25 cellular contexts compared by ENCODE assay signal in genomic region chr4:39996811-39997210, GRCh38.
"Had no signal": no experiment of that assay in that cellular context is flagged by ENCODE, and none has a peak within 500 bp of the region (broad histone marks: within the 10 kb centered on the region; RNA-seq: fewer than 3 reads in every experiment).

No MANE protein-coding gene starts in this region.

- H3K4me3 Mint-ChIP-seq: dendritic cell treated with granulocyte-macrophage colony-stimulating factor and Interleukin-4, amounts not matched to agents 40 ng/mL and 50 ng/mL, for 4 days; effector memory CD8-positive, alpha-beta T cell; endodermal cell had no signal

- H2AFZ ChIP-seq: hepatocyte had no signal

- H3K4me3 ChIP-seq: coronary artery, dorsolateral prefrontal cortex, esophagus muscularis mucosa, esophagus squamous epithelium, gastrocnemius medialis, gastroesophageal sphincter, heart left ventricle, heart right ventricle, hepatocyte had no signal

- H3K27ac ChIP-seq: coronary artery, dorsolateral prefrontal cortex, epithelial cell of prostate, esophagus muscularis mucosa, esophagus squamous epithelium, foreskin keratinocyte, gastrocnemius medialis, gastroesophageal sphincter, heart left ventricle, heart right ventricle, hepatocyte had no signal

- ATAC-seq: effector memory CD8-positive, alpha-beta T cell; esophagus mucosa; foreskin keratinocyte; gastrocnemius medialis; gastroesophageal sphincter; heart left ventricle; heart right ventricle had no signal

- DNase-seq: cortex of kidney; dermis blood vessel endothelial cell; dorsolateral prefrontal cortex; effector CD4-positive, alpha-beta T cell; effector CD8-positive, alpha-beta T cell; effector memory CD4-positive, alpha-beta T cell; effector memory CD8-positive, alpha-beta T cell; endodermal cell; esophagus squamous epithelium; foreskin fibroblast; foreskin keratinocyte; foreskin melanocyte; gastrocnemius medialis; glutamatergic neuron; head of caudate nucleus; heart left ventricle; heart right ventricle; hippocampal formation had no signal

- H3K79me2 ChIP-seq: hepatocyte had no signal

- H3K4me2 ChIP-seq: hepatocyte had no signal

- H3K9me3 ChIP-seq: esophagus muscularis mucosa, esophagus squamous epithelium, gastrocnemius medialis, gastroesophageal sphincter, heart left ventricle, heart right ventricle had no signal

- H3K36me3 ChIP-seq: esophagus muscularis mucosa, esophagus squamous epithelium, gastrocnemius medialis, gastroesophageal sphincter, heart left ventricle, heart right ventricle had no signal

- H3K4me1 ChIP-seq: esophagus muscularis mucosa, foreskin keratinocyte, gastrocnemius medialis, gastroesophageal sphincter, heart right ventricle had no signal

- H3K27ac Mint-ChIP-seq: dendritic cell treated with granulocyte-macrophage colony-stimulating factor and Interleukin-4, amounts not matched to agents 40 ng/mL and 50 ng/mL, for 4 days; endodermal cell had no signal

- H3K9me3 Mint-ChIP-seq: dendritic cell treated with granulocyte-macrophage colony-stimulating factor and Interleukin-4, amounts not matched to agents 40 ng/mL and 50 ng/mL, for 4 days; effector memory CD8-positive, alpha-beta T cell had no signal

- H3K27me3 ChIP-seq: dorsolateral prefrontal cortex, esophagus muscularis mucosa, esophagus squamous epithelium, foreskin keratinocyte, gastrocnemius medialis, gastroesophageal sphincter, heart left ventricle, heart right ventricle, hepatocyte had no signal

- H3K27me3 Mint-ChIP-seq: dendritic cell treated with granulocyte-macrophage colony-stimulating factor and Interleukin-4, amounts not matched to agents 40 ng/mL and 50 ng/mL, for 4 days had no signal
